Comparison of ENCODE assay signal across 27 cellular contexts in genomic region chr3:171417137-171417536, GRCh38.
"Had no signal": no experiment of that assay in that cellular context is flagged by ENCODE, and none has a peak within 500 bp of the region (broad histone marks: within the 10 kb centered on the region; RNA-seq: fewer than 3 reads in every experiment).

No MANE protein-coding gene starts in this region.

- H3K4me1 ChIP-seq: adrenal gland, ascending aorta, uterus had no signal

- H3K27ac ChIP-seq: ascending aorta, ovary, skin epidermis, uterus had no signal

- DNase-seq: activated CD4-positive, alpha-beta T cell treated with anti-CD3 and anti-CD28 coated beads for 4 hours; activated CD4-positive, alpha-beta T cell treated with anti-CD3 and anti-CD28 coated beads, Interleukin-2, amount 50 U/mL, for 48 hours; activated CD8-positive, alpha-beta memory T cell treated with anti-CD3 and anti-CD28 coated beads for 24 hours; activated effector memory CD4-positive, alpha-beta T cell treated with anti-CD3 and anti-CD28 coated beads, Interleukin-2, amount 50 U/mL, for 16 hours; activated naive CD4-positive, alpha-beta T cell treated with anti-CD3 and anti-CD28 coated beads for 36 hours; activated naive CD8-positive, alpha-beta T cell treated with anti-CD3 and anti-CD28 coated beads for 36 hours; effector CD4-positive, alpha-beta T cell; head of caudate nucleus; hippocampal formation; kidney; left colon; naive thymus-derived CD4-positive, alpha-beta T cell; ovary; retina; stimulated activated CD4-positive, alpha-beta T cell treated with anti-CD3 and anti-CD28 coated beads, Interleukin-4, amount 100 ng/mL, for 24 hours; substantia nigra; uterus had no signal

- H3K4me3 ChIP-seq: adrenal gland, ascending aorta, ovary, skin epidermis, uterus had no signal

- H3K27me3 Mint-ChIP-seq: activated naive CD8-positive, alpha-beta T cell treated with anti-CD3 and anti-CD28 coated beads for 36 hours; central memory CD8-positive, alpha-beta T cell; naive thymus-derived CD4-positive, alpha-beta T cell; stimulated activated naive CD8-positive, alpha-beta T cell treated with anti-CD3 and anti-CD28 coated beads, Interleukin-15, Interleukin-2, amounts not matched to agents 100 ng/mL and 50 ng/mL, for 24 hours had no signal

- H3K27me3 ChIP-seq: adrenal gland, ascending aorta, ovary, uterus had no signal

- FAIRE-seq: endometrium, kidney had no signal

- H3K36me3 ChIP-seq: adrenal gland, ascending aorta, ovary, uterus had no signal

- ATAC-seq: naive thymus-derived CD4-positive, alpha-beta T cell; stimulated activated effector memory CD8-positive, alpha-beta T cell treated with anti-CD3 and anti-CD28 coated beads, Interleukin-12 subunit alpha, Interleukin-12 subunit beta, amount 100 ng/mL, for 72 hours had no signal

- H3K4me3 Mint-ChIP-seq: activated naive CD4-positive, alpha-beta T cell treated with anti-CD3 and anti-CD28 coated beads for 36 hours; activated naive CD8-positive, alpha-beta T cell treated with anti-CD3 and anti-CD28 coated beads for 36 hours; central memory CD8-positive, alpha-beta T cell; mesothelial cell of epicardium; stimulated activated effector memory CD8-positive, alpha-beta T cell treated with anti-CD3 and anti-CD28 coated beads, Interleukin-12 subunit alpha, Interleukin-12 subunit beta, amount 100 ng/mL, for 72 hours; stimulated activated naive CD8-positive, alpha-beta T cell treated with anti-CD3 and anti-CD28 coated beads, Interleukin-15, Interleukin-2, amounts not matched to agents 100 ng/mL and 50 ng/mL, for 24 hours; type B pancreatic cell had no signal

- H3K9me3 Mint-ChIP-seq: activated naive CD4-positive, alpha-beta T cell treated with anti-CD3 and anti-CD28 coated beads for 36 hours; activated naive CD8-positive, alpha-beta T cell treated with anti-CD3 and anti-CD28 coated beads for 36 hours; central memory CD8-positive, alpha-beta T cell; naive thymus-derived CD4-positive, alpha-beta T cell; stimulated activated effector memory CD8-positive, alpha-beta T cell treated with anti-CD3 and anti-CD28 coated beads, Interleukin-12 subunit alpha, Interleukin-12 subunit beta, amount 100 ng/mL, for 72 hours; stimulated activated naive CD8-positive, alpha-beta T cell treated with anti-CD3 and anti-CD28 coated beads, Interleukin-15, Interleukin-2, amounts not matched to agents 100 ng/mL and 50 ng/mL, for 24 hours had no signal

- H3K27ac Mint-ChIP-seq: activated naive CD4-positive, alpha-beta T cell treated with anti-CD3 and anti-CD28 coated beads for 36 hours; activated naive CD8-positive, alpha-beta T cell treated with anti-CD3 and anti-CD28 coated beads for 36 hours; mesothelial cell of epicardium; progenitor cell of endocrine pancreas; stimulated activated effector memory CD8-positive, alpha-beta T cell treated with anti-CD3 and anti-CD28 coated beads, Interleukin-12 subunit alpha, Interleukin-12 subunit beta, amount 100 ng/mL, for 72 hours; stimulated activated naive CD8-positive, alpha-beta T cell treated with anti-CD3 and anti-CD28 coated beads, Interleukin-15, Interleukin-2, amounts not matched to agents 100 ng/mL and 50 ng/mL, for 24 hours; type B pancreatic cell had no signal

- H3K9me3 ChIP-seq: adrenal gland, ascending aorta, ovary, uterus had no signal
